10 cellular contexts compared by ENCODE assay signal in genomic region chr11:102306048-102306575, GRCh38. TPM values are rescaled to one million over a fixed set of nuclear protein-coding genes. Genes with fewer than 3 reads are reported as not detected.
DNase-seq lines count a peak whose midpoint lies in the region; ATAC-seq and TF ChIP-seq lines count a peak whose summit lies in the region.
"Had no signal": no experiment of that assay in that cellular context is flagged by ENCODE, and none has a peak within 500 bp of the region (broad histone marks: within the 10 kb centered on the region; RNA-seq: fewer than 3 reads in every experiment).

No MANE protein-coding gene starts in this region.

- no peak for DNase-seq in activated naive CD4-positive, alpha-beta T cell treated with anti-CD3 and anti-CD28 coated beads, Interleukin-2, amount 10 ng/mL, durations not matched to agents 7 days and 5 days
- DNase-seq in activated naive CD4-positive, alpha-beta T cell treated with anti-CD3 and anti-CD28 coated beads, Interleukin-2, amount 50 U/mL, for 16 hours, result no peak
- DNase-seq in SW480 (ENCODE audit: low spot score), result peak; percentile 87
- DNase-seq in left colon, result peak; percentile 65 to 90
- peak; percentile 76 for DNase-seq in ureter (ENCODE audit: low spot score)
- DNase-seq in activated CD8-positive, alpha-beta memory T cell treated with anti-CD3 and anti-CD28 coated beads for 24 hours, result no peak
- DNase-seq in endothelial cell (ENCODE audit: low spot score), result no peak
- DNase-seq: DMS53, right lobe of liver had no signal

- no peak for TF ChIP-seq CTCF in endothelial cell (IDR thresholded peaks at IDR 0.05; ENCODE audit: unreplicated experiment)

- intact Hi-C loops in left colon (cut with DNase I, micrococcal nuclease), result no loop called here

- H3K27me3 Mint-ChIP-seq in activated naive CD4-positive, alpha-beta T cell treated with anti-CD3 and anti-CD28 coated beads, Interleukin-2, amount 10 ng/mL, durations not matched to agents 7 days and 5 days, result no peaks in the 10 kb centered on the region
- H3K27me3 Mint-ChIP-seq in endothelial cell (ENCODE audit: unreplicated experiment), result no peaks in the 10 kb centered on the region

- peak overlapping the region; percentile 31 for H3K4me3 Mint-ChIP-seq in activated naive CD4-positive, alpha-beta T cell treated with anti-CD3 and anti-CD28 coated beads, Interleukin-2, amount 10 ng/mL, durations not matched to agents 7 days and 5 days
- no peak overlapping the region for H3K4me3 Mint-ChIP-seq in endothelial cell (ENCODE audit: unreplicated experiment)

- CTCF ChIA-PET in activated naive CD4-positive, alpha-beta T cell treated with anti-CD3 and anti-CD28 coated beads, Interleukin-2, amount 10 ng/mL, durations not matched to agents 7 days and 5 days (lab: Charles Lee), result interaction anchor here (1.1 to 1.9 kb wide), 6 partner anchors 9 to 36 kb away, joined by 3 to 23 read pairs (median 4); no protein-coding TSS in a partner anchor

- peak overlapping the region; percentile 84 for H3K27ac Mint-ChIP-seq in activated naive CD4-positive, alpha-beta T cell treated with anti-CD3 and anti-CD28 coated beads, Interleukin-2, amount 10 ng/mL, durations not matched to agents 7 days and 5 days
- H3K27ac Mint-ChIP-seq in endothelial cell (ENCODE audit: unreplicated experiment), result no peak overlapping the region

- peaks cover 52% of the 10 kb centered on the region for H3K4me1 Mint-ChIP-seq in activated naive CD4-positive, alpha-beta T cell treated with anti-CD3 and anti-CD28 coated beads, Interleukin-2, amount 10 ng/mL, durations not matched to agents 7 days and 5 days
- peaks cover 6% of the 10 kb centered on the region for H3K4me1 Mint-ChIP-seq in endothelial cell (ENCODE audit: unreplicated experiment)

- peaks cover 27% of the 10 kb centered on the region for H3K36me3 Mint-ChIP-seq in activated naive CD4-positive, alpha-beta T cell treated with anti-CD3 and anti-CD28 coated beads, Interleukin-2, amount 10 ng/mL, durations not matched to agents 7 days and 5 days
- H3K36me3 Mint-ChIP-seq in endothelial cell (ENCODE audit: low read depth, unreplicated experiment), result peaks cover 11% of the 10 kb centered on the region

- peaks cover 29% of the 10 kb centered on the region for H3K9me3 Mint-ChIP-seq in activated naive CD4-positive, alpha-beta T cell treated with anti-CD3 and anti-CD28 coated beads, Interleukin-2, amount 10 ng/mL, durations not matched to agents 7 days and 5 days
- H3K9me3 Mint-ChIP-seq in endothelial cell (ENCODE audit: unreplicated experiment), result peaks cover 10% of the 10 kb centered on the region

- ATAC-seq in left colon (peak; percentile 97), HG03039 (IDR thresholded peaks at IDR 0.05; ENCODE audit: unreplicated experiment) (no peak)

RNA-seq across cellular contexts. Expression of gene BIRC3, which starts 11.2 kb away (rescaled TPM):
- total RNA-seq in left colon (10 to 100 TPM; 41.7 to 53.6 TPM), ureter (15.5 TPM), endothelial cell (ENCODE audit: unreplicated experiment) (0.08 TPM)

RNA-seq across cellular contexts. Expression of gene BIRC2, which starts 40.9 kb away (rescaled TPM):
- total RNA-seq in left colon (10 to 100 TPM; 46.9 to 50.7 TPM), ureter (44.4 TPM), endothelial cell (ENCODE audit: unreplicated experiment) (53.1 TPM)

Comparison
In these comparisons a context has a peak if more than half of its experiments do, and no peak if none do; other contexts are left out.
1. DNase-seq: peak in SW480 (single experiment), left colon (2 of 2) and ureter (single experiment); none in activated naive CD4-positive, alpha-beta T cell treated with anti-CD3 and anti-CD28 coated beads, Interleukin-2, amount 10 ng/mL, durations not matched to agents 7 days and 5 days (single experiment), activated naive CD4-positive, alpha-beta T cell treated with anti-CD3 and anti-CD28 coated beads, Interleukin-2, amount 50 U/mL, for 16 hours (single experiment), activated CD8-positive, alpha-beta memory T cell treated with anti-CD3 and anti-CD28 coated beads for 24 hours (single experiment) and endothelial cell (single experiment).
2. RNA of gene BIRC3, which starts 11.2 kb away (total RNA-seq): 41.7 to 53.6 TPM in left colon and 15.5 TPM in ureter (single experiment); 0.08 TPM in endothelial cell (single experiment); every median in the first group is over 10 times any median in the second.